Comparison of ENCODE assay signal across 19 cellular contexts in genomic region chr14:22249775-22250174, GRCh38.
DNase-seq lines count a peak whose midpoint lies in the region; ATAC-seq, FAIRE-seq and TF ChIP-seq lines count a peak whose summit lies in the region.
"Had no signal": no experiment of that assay in that cellular context is flagged by ENCODE, and none has a peak within 500 bp of the region (broad histone marks: within the 10 kb centered on the region; RNA-seq: fewer than 3 reads in every experiment).

No MANE protein-coding gene starts in this region.

- no peak for TF ChIP-seq EP300 in K562 (IDR thresholded peaks at IDR 0.05; ENCODE audit: low read length)

- H3K9ac ChIP-seq in K562 (ENCODE audit: insufficient read depth in 1 of 2, low read depth in 2 of 2, low read length in 2 of 2) = no peak overlapping the region
- H3K9ac ChIP-seq: BLaER1 treated with 17β-estradiol and CSF1 and Interleukin-3, amounts not matched to agents 10 nM and 100 nM had no signal

- H3K27ac ChIP-seq in K562 (ENCODE audit: extremely low read depth, low read depth, low read length) = no peak overlapping the region
- H3K27ac ChIP-seq: 22Rv1; A549; BLaER1 treated with 17β-estradiol and CSF1 and Interleukin-3, amounts not matched to agents 10 nM and 100 nM; C4-2B had no signal

- no peak overlapping the region for H3K4me2 ChIP-seq in K562 (ENCODE audit: insufficient read depth, low read length)
- H3K4me2 ChIP-seq: A549; BLaER1 treated with 17β-estradiol and CSF1 and Interleukin-3, amounts not matched to agents 10 nM and 100 nM had no signal

- H3K9me3 ChIP-seq in K562 (replicated peaks; ENCODE audit: control insufficient read depth, insufficient read depth, low read depth, low read length) = no peaks in the 10 kb centered on the region
- H3K9me3 ChIP-seq: A549; BLaER1 treated with 17β-estradiol and CSF1 and Interleukin-3, amounts not matched to agents 10 nM and 100 nM; Caco-2 had no signal

- no peak overlapping the region for H2AFZ ChIP-seq in K562 (ENCODE audit: low read depth, low read length)

- no TSS peak for BruUV-seq in K562 (replicated peaks; lab: Mats Ljungman, UMichigan)

- DNase-seq in DMS 273 (lab: John Stamatoyannopoulos, UW; ENCODE audit: unreplicated experiment) (peak; percentile 2), DMS 273 treated with DMSO at 0.1 percent for 48 hours (lab: John Stamatoyannopoulos, UW) (no peak), K562 (ENCODE audit: extremely low read depth in 1 of 4, low spot score in 3 of 4) (no peak), amygdala (lab: John Stamatoyannopoulos, UW) (no peak), hippocampal formation (lab: John Stamatoyannopoulos, UW) (no peak)
- DNase-seq: AML-193; Caco-2; Calu3; CD4-positive, alpha-beta T cell; CD8-positive, alpha-beta T cell; DMS79 treated with DMSO at 0.1 percent for 48 hours; GF-D8 had no signal

- WGBS in K562 (ENCODE audit: insufficient coverage, low coverage, missing lambda C conversion rate) = 0% methylated on average over 4 of the region's 4 CpGs

- intact Hi-C loops in K562 (cut with micrococcal nuclease) = no loop called here

- H3K27me3 ChIP-seq in K562 (ENCODE audit: control insufficient read depth in 2 of 2, insufficient read depth in 2 of 2, low read length in 2 of 2) = no peaks in the 10 kb centered on the region
- H3K27me3 ChIP-seq: BLaER1 treated with 17β-estradiol and CSF1 and Interleukin-3, amounts not matched to agents 10 nM and 100 nM had no signal

- POLR2A ChIA-PET in K562 (lab: Yijun Ruan, JAX) = no interaction called here

- no peak for FAIRE-seq in K562 (lab: Jason Lieb, UNC)
- FAIRE-seq: A549, D721Med, G401.6, GM12891 had no signal

- no peak for TF ChIP-seq CTCF in K562 (IDR thresholded peaks at IDR 0.05 in 2 of 3, conservative IDR thresholded peaks at IDR 0.05 in 1 of 3; ENCODE audit: insufficient read depth in 2 of 3, low read depth in 1 of 3, low read length in 3 of 3)

- no peaks in the 10 kb centered on the region for H3K4me1 ChIP-seq in K562 (replicated peaks in 1 of 2; ENCODE audit: control insufficient read depth in 2 of 2, insufficient read depth in 2 of 2, low read length in 2 of 2)
- H3K4me1 ChIP-seq: A549; BLaER1 treated with 17β-estradiol and CSF1 and Interleukin-3, amounts not matched to agents 10 nM and 100 nM; Caco-2 had no signal

- no peak for TF ChIP-seq POLR2A in K562 (conservative IDR thresholded peaks at IDR 0.05)

- H4K20me1 ChIP-seq in K562 (replicated peaks; ENCODE audit: control insufficient read depth, insufficient read depth, low read length) = no peaks in the 10 kb centered on the region
- H4K20me1 ChIP-seq: BLaER1 treated with 17β-estradiol and CSF1 and Interleukin-3, amounts not matched to agents 10 nM and 100 nM had no signal

- no peak for ATAC-seq in K562
- ATAC-seq: A549; CD8-positive, alpha-beta T cell had no signal

- TF ChIP-seq RAD21 in K562 (CRISPR knock-in tag; conservative IDR thresholded peaks at IDR 0.05 in 1 of 2, IDR thresholded peaks at IDR 0.05 in 1 of 2) = no peak

- CTCF ChIA-PET in K562 (lab: Yijun Ruan, JAX; ENCODE audit: low intra/inter-chr PET ratio) = no interaction called here

- H3K36me3 ChIP-seq in K562 (ENCODE audit: control insufficient read depth, insufficient read depth, low read length) = no peaks in the 10 kb centered on the region
- H3K36me3 ChIP-seq: BLaER1 treated with 17β-estradiol and CSF1 and Interleukin-3, amounts not matched to agents 10 nM and 100 nM had no signal

- H3K79me2 ChIP-seq in K562 (ENCODE audit: control insufficient read depth, insufficient read depth, low read length) = no peaks in the 10 kb centered on the region

- H3K4me3 ChIP-seq in K562 = no peak overlapping the region
- H3K4me3 ChIP-seq: A549; BLaER1 treated with 17β-estradiol and CSF1 and Interleukin-3, amounts not matched to agents 10 nM and 100 nM had no signal

- in situ Hi-C loops in K562 (cut with MboI) = no loop called here

- no peaks in the 10 kb centered on the region for H3K9me1 ChIP-seq in K562 (ENCODE audit: control insufficient read depth, insufficient read depth, low read length)

TF ChIP-seq in K562, 482 proteins besides CTCF, POLR2A, EP300 and RAD21:
- TF ChIP-seq ZNF232 (CRISPR knock-in tag; IDR thresholded peaks at IDR 0.05) = no peak
- TF ChIP-seq ZNF324 (CRISPR knock-in tag; IDR thresholded peaks at IDR 0.05) = no peak
- TF ChIP-seq GABPA (tag; conservative IDR thresholded peaks at IDR 0.05; ENCODE audit: low read depth) = no peak
- TF ChIP-seq PREB (CRISPR knock-in tag; IDR thresholded peaks at IDR 0.05) = no peak
- peak; percentile 86 for TF ChIP-seq PRDM10 (IDR thresholded peaks at IDR 0.05; ENCODE audit: partially characterized antibody)
TF ChIP-seq in K562: peak in this region for 1.
